ENCODE assay signal across 11 cellular contexts in genomic region chr16:5077304-5077703, GRCh38. TPM values are rescaled to one million over a fixed set of nuclear protein-coding genes. Genes with fewer than 3 reads are reported as not detected.
"Had no signal": no experiment of that assay in that cellular context is flagged by ENCODE, and none has a peak within 500 bp of the region (broad histone marks: within the 10 kb centered on the region; RNA-seq: fewer than 3 reads in every experiment).

No MANE protein-coding gene starts in this region.

- ATAC-seq: GM23338, HCT116 had no signal

- H3K27ac ChIP-seq: GM23248 had no signal

- H3K4me2 ChIP-seq: GM23338 had no signal

- H2AFZ ChIP-seq: GM23248, GM23338 had no signal

- H3K9ac ChIP-seq: GM23248 had no signal

- FAIRE-seq: H1, H54 had no signal

- H3K4me1 ChIP-seq: HAP-1 had no signal

- H3K9me3 ChIP-seq: HAP-1 had no signal

- H3K4me3 ChIP-seq: GM23248, GM23338, HAP-1 had no signal

- DNase-seq: GM23248, GOT3, H7, H9, HCEC 1CT, HFFc6 had no signal

RNA-seq across cellular contexts. Expression of gene C16orf89, which starts 11.5 kb away (rescaled TPM):
- total RNA-seq: GM23248, HFFc6 had no signal
- polyA plus RNA-seq: GM23248 had no signal
